ENCODE assay signal across 13 cellular contexts in genomic region chr15:68621535-68621934, GRCh38. TPM values are rescaled to one million over a fixed set of nuclear protein-coding genes. Genes with fewer than 3 reads are reported as not detected.
DNase-seq lines count a peak whose midpoint lies in the region; ATAC-seq and TF ChIP-seq lines count a peak whose summit lies in the region.
"Had no signal": no experiment of that assay in that cellular context is flagged by ENCODE, and none has a peak within 500 bp of the region (broad histone marks: within the 10 kb centered on the region; RNA-seq: fewer than 3 reads in every experiment).

No MANE protein-coding gene starts in this region.

- no peak for TF ChIP-seq POLR2A in uterus (IDR thresholded peaks at IDR 0.05)

- in situ Hi-C loops in brain microvascular endothelial cell (cut with HindIII; ENCODE audit: low pct_ligation_motif_present, low sequenced_read_pairs): no loop called here

- H3K79me2 ChIP-seq in osteoblast (ENCODE audit: insufficient read depth, low read length): peaks cover 27% of the 10 kb centered on the region
- H3K79me2 ChIP-seq: parathyroid adenoma had no signal

- H4K20me1 ChIP-seq in osteoblast (ENCODE audit: insufficient read depth, low read length): no peaks in the 10 kb centered on the region

- H3K4me1 ChIP-seq in right cardiac atrium (ENCODE audit: control insufficient read depth, insufficient read depth, low read length) (peaks cover 12% of the 10 kb centered on the region), osteoblast (ENCODE audit: insufficient read depth, low read length) (peaks cover 40% of the 10 kb centered on the region), uterus (no peaks in the 10 kb centered on the region), neuronal stem cell (ENCODE audit: control insufficient read depth in 2 of 2, insufficient read depth in 1 of 2, low read depth in 1 of 2, low read length in 2 of 2) (peaks cover 11 to 12% of the 10 kb centered on the region in 2 donors)
- H3K4me1 ChIP-seq: parathyroid adenoma had no signal

- H2AFZ ChIP-seq in osteoblast (ENCODE audit: low read length) (peak overlapping the region; percentile 12), neuronal stem cell (ENCODE audit: low read length) (no peak overlapping the region)
- H2AFZ ChIP-seq: parathyroid adenoma had no signal

- no peaks in the 10 kb centered on the region for H3K79me1 ChIP-seq in neuronal stem cell (ENCODE audit: low read depth, low read length)

- H3K27me3 ChIP-seq in right cardiac atrium (ENCODE audit: control insufficient read depth, insufficient read depth): no peaks in the 10 kb centered on the region
- H3K27me3 ChIP-seq in brain microvascular endothelial cell (replicated peaks): no peaks in the 10 kb centered on the region
- H3K27me3 ChIP-seq in osteoblast (ENCODE audit: insufficient read depth, low read length): no peaks in the 10 kb centered on the region
- H3K27me3 ChIP-seq in uterus: no peaks in the 10 kb centered on the region
- no peaks in the 10 kb centered on the region for H3K27me3 ChIP-seq in neuronal stem cell (ENCODE audit: control insufficient read depth in 3 of 3, insufficient read depth in 3 of 3, low read depth in 1 of 3, low read length in 3 of 3)

- no peak overlapping the region for H3K18ac ChIP-seq in neuronal stem cell (ENCODE audit: low read length)

- no peak overlapping the region for H2AK5ac ChIP-seq in neuronal stem cell (ENCODE audit: low read depth, low read length)

- no peak overlapping the region for H2BK12ac ChIP-seq in neuronal stem cell (ENCODE audit: low read length)

- peak overlapping the region; percentile 65 for H3K4me2 ChIP-seq in osteoblast (ENCODE audit: insufficient read depth, low read length)
- no peak overlapping the region for H3K4me2 ChIP-seq in neuronal stem cell (ENCODE audit: insufficient read depth, low read length, poor library complexity, severe bottlenecking)

- H3K9me3 ChIP-seq in right cardiac atrium (ENCODE audit: control insufficient read depth, low read length): no peaks in the 10 kb centered on the region
- no peaks in the 10 kb centered on the region for H3K9me3 ChIP-seq in osteoblast (ENCODE audit: low read depth, low read length)
- no peaks in the 10 kb centered on the region for H3K9me3 ChIP-seq in uterus
- no peaks in the 10 kb centered on the region for H3K9me3 ChIP-seq in neuronal stem cell (replicated peaks in 1 of 2; ENCODE audit: control insufficient read depth in 2 of 2, insufficient read depth in 1 of 2, low read depth in 1 of 2, low read length in 2 of 2)

- intact Hi-C loops in right cardiac atrium (cut with DNase I): no loop called here
- intact Hi-C loops in cardiac septum (cut with DNase I): no loop called here
- intact Hi-C loops in uterus (cut with DNase I; ENCODE audit: low total_unique reads): no loop called here

- TF ChIP-seq CTCF in brain microvascular endothelial cell (IDR thresholded peaks at IDR 0.05; ENCODE audit: low read depth, low read length, missing control alignments) (no peak), osteoblast (IDR thresholded peaks at IDR 0.05; ENCODE audit: extremely low read depth, low read depth, low read length) (no peak), uterus (IDR thresholded peaks at IDR 0.05) (no peak)

- no peak overlapping the region for H2BK120ac ChIP-seq in neuronal stem cell (ENCODE audit: low read depth, low read length)

- no peak overlapping the region for H3K9ac ChIP-seq in neuronal stem cell (ENCODE audit: low read depth, low read length, poor library complexity)
- H3K9ac ChIP-seq: parathyroid adenoma had no signal

- DNase-seq in right cardiac atrium (no peak), cardiac septum (ENCODE audit: low spot score) (no peak), brain microvascular endothelial cell (no peak), osteoblast (ENCODE audit: insufficient read length, low spot score, missing footprints) (no peak), uterus (no peak), NCI-H524 treated with DMSO at 0.1 percent for 48 hours (lab: John Stamatoyannopoulos, UW) (no peak), neuronal stem cell (ENCODE audit: low spot score) (no peak), DMS79 treated with DMSO at 0.1 percent for 48 hours (lab: John Stamatoyannopoulos, UW) (no peak)
- DNase-seq: KG1; stimulated activated CD4-positive, alpha-beta T cell treated with anti-CD3 and anti-CD28 coated beads, Interleukin-15, amount 100 ng/mL, for 24 hours; stimulated activated naive CD8-positive, alpha-beta T cell treated with anti-CD3 and anti-CD28 coated beads, Interleukin-15, Interleukin-2, amounts not matched to agents 100 U/mL and 50 U/mL, for 24 hours had no signal

- H4K91ac ChIP-seq in neuronal stem cell (ENCODE audit: low read depth, low read length, poor library complexity): no peak overlapping the region

- H2BK15ac ChIP-seq in neuronal stem cell (ENCODE audit: low read length): no peak overlapping the region

- no peak overlapping the region for H3K23ac ChIP-seq in neuronal stem cell (ENCODE audit: low read depth, low read length, poor library complexity)

- WGBS in right cardiac atrium: 89% methylated on average over 1 of the region's 1 CpG
- WGBS in neuronal stem cell (ENCODE audit: extremely low coverage in 2 of 2, insufficient read length in 2 of 2, insufficient replicate concordance in 1 of 2), 2 donors: no CpG with 5 or more reads among the region's 1 CpG

- no peak for ATAC-seq in right cardiac atrium
- ATAC-seq: activated CD4-positive, CD25-positive, alpha-beta regulatory T cell treated with anti-CD3 and anti-CD28 coated beads, Interleukin-2, amount 50 U/mL, for 24 hours; stimulated activated naive CD8-positive, alpha-beta T cell treated with anti-CD3 and anti-CD28 coated beads, Interleukin-15, Interleukin-2, amounts not matched to agents 100 U/mL and 50 U/mL, for 24 hours had no signal

- H3K14ac ChIP-seq in neuronal stem cell (ENCODE audit: low read length): no peak overlapping the region

- no peak overlapping the region for H3K4ac ChIP-seq in neuronal stem cell (ENCODE audit: low read length)

- H4K8ac ChIP-seq in neuronal stem cell (ENCODE audit: low read depth, low read length): no peak overlapping the region

- H3K27ac ChIP-seq in right cardiac atrium (ENCODE audit: low read length): peak overlapping the region; percentile 89
- H3K27ac ChIP-seq in brain microvascular endothelial cell: peak overlapping the region; percentile 69
- peak overlapping the region; percentile 79 for H3K27ac ChIP-seq in osteoblast (ENCODE audit: low read depth, low read length)
- peak overlapping the region; percentile 16 to 63 for H3K27ac ChIP-seq in uterus
- H3K27ac ChIP-seq in neuronal stem cell (replicated peaks; ENCODE audit: low read length): no peak overlapping the region
- H3K27ac ChIP-seq: parathyroid adenoma had no signal

- no peak overlapping the region for H2BK5ac ChIP-seq in neuronal stem cell (ENCODE audit: low read length)

- H3K4me3 ChIP-seq in right cardiac atrium (ENCODE audit: low read length): no peak overlapping the region
- no peak overlapping the region for H3K4me3 ChIP-seq in brain microvascular endothelial cell (ENCODE audit: low read depth, low read length)
- no peak overlapping the region for H3K4me3 ChIP-seq in osteoblast (ENCODE audit: insufficient read depth, low read length)
- no peak overlapping the region for H3K4me3 ChIP-seq in uterus
- no peak overlapping the region for H3K4me3 ChIP-seq in neuronal stem cell (ENCODE audit: low read length in 2 of 2)

- H3K36me3 ChIP-seq in brain microvascular endothelial cell (replicated peaks) (no peaks in the 10 kb centered on the region), osteoblast (ENCODE audit: insufficient read depth, low read length) (no peaks in the 10 kb centered on the region), uterus (no peaks in the 10 kb centered on the region), neuronal stem cell (replicated peaks in 1 of 2; ENCODE audit: control insufficient read depth in 2 of 2, insufficient read depth in 2 of 2, low read length in 2 of 2) (no peaks in the 10 kb centered on the region)

RNA-seq across cellular contexts. Expression of gene CORO2B, which starts 42.7 kb away (rescaled TPM):
- total RNA-seq in right cardiac atrium: 10 to 100 TPM in 3 of 4 donors, 1 to 10 TPM in 1; 5.8 to 13.7 (median 11.3) TPM
- polyA plus RNA-seq in right cardiac atrium: 6.9 TPM
- 2.7 TPM for total RNA-seq in cardiac septum
- 10.5 and 14.1 TPM in 2 replicates for total RNA-seq in osteoblast
- total RNA-seq in uterus: 10 to 100 TPM in 1 of 4 donors, 1 to 10 TPM in 3; 1.3 to 18.2 (median 7.0) TPM
- 6.9 TPM for polyA plus RNA-seq in neuronal stem cell (2013, experiment 1 of 2)
- 6.8 TPM for polyA plus RNA-seq in neuronal stem cell (2013, experiment 2 of 2)
